In the genomic region with DNA sequence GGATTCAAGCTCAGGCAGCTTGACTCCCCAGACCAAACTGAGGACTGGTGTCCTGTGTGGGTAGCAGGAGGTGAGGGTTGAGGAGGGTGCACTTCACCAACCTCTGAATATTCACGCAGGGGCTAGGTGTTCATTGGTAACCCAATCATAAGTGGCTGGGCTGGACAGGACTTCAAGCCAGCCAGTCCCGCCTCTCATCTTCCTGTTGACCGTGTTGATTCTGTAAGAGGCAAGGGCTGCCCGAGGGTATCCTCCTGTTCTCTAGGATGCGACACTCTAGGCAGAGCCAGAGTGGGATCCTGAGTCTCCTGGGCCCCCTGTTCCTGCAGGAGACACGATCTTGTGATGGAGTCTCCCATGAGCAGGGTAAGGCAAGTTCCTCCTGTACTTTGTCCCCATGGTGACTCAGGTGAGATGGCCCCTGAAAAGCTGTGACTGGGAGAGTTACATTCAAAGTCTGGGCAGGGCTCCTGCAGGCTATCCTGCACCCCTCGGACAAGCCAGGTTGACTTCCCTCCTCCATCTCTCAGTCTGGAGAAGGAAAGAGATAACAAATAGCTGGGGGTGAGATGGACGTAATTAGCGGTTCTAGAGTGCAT, we compare ENCODE assay signal across 24 cellular contexts. TPM values are rescaled to one million over a fixed set of nuclear protein-coding genes. Genes with fewer than 3 reads are reported as not detected.
DNase-seq lines count a peak whose midpoint lies in the region; ATAC-seq and TF ChIP-seq lines count a peak whose summit lies in the region.
"Had no signal": no experiment of that assay in that cellular context is flagged by ENCODE, and none has a peak within 500 bp of the region (broad histone marks: within the 10 kb centered on the region; RNA-seq: fewer than 3 reads in every experiment).

No MANE protein-coding gene starts in this region.

- H2BK5ac ChIP-seq in IMR-90 (ENCODE audit: low read depth, low read length, poor library complexity, severe bottlenecking) (no peak overlapping the region), neuronal stem cell (ENCODE audit: low read length) (no peak overlapping the region)

- H2BK20ac ChIP-seq in IMR-90 (ENCODE audit: low read depth, low read length), result peak overlapping the region; percentile 23; the same call in 1 of the 2 replicates

- H4K20me1 ChIP-seq in IMR-90 (ENCODE audit: insufficient read depth, low read length), result no peaks in the 10 kb centered on the region

- H3K27ac ChIP-seq in IMR-90 (ENCODE audit: insufficient read depth, low read length) (no peak overlapping the region), neuronal stem cell (replicated peaks; ENCODE audit: low read length) (no peak overlapping the region)
- H3K27ac ChIP-seq: 22Rv1, adrenal gland, brain microvascular endothelial cell, epithelial cell of prostate, parathyroid adenoma, RWPE1 had no signal

- H3K4ac ChIP-seq in IMR-90 (ENCODE audit: low read depth, low read length), result no peak overlapping the region; the same call in 1 of the 2 replicates
- no peak overlapping the region for H3K4ac ChIP-seq in neuronal stem cell (ENCODE audit: low read length)

- POLR2A ChIA-PET in IMR-90 (lab: Charles Lee; ENCODE audit: unreplicated experiment), result no interaction called here

- 87% methylated on average over 3 of the region's 9 CpGs; no CpG with 5 or more reads in 1 of the 2 experiments for WGBS in IMR-90 (ENCODE audit: extremely low coverage in 2 of 2, insufficient read length in 1 of 2), 2 experiments
- no CpG with 5 or more reads among the region's 9 CpGs for WGBS in neuronal stem cell (ENCODE audit: extremely low coverage in 2 of 2, insufficient read length in 2 of 2, insufficient replicate concordance in 1 of 2), 2 donors

- no peak overlapping the region for H4K5ac ChIP-seq in IMR-90 (ENCODE audit: low read depth, low read length)

- H2AK9ac ChIP-seq in IMR-90 (replicated peaks; ENCODE audit: low read depth, low read length, poor library complexity), result peak overlapping the region; percentile 20

- H2AFZ ChIP-seq in IMR-90 (replicated peaks; ENCODE audit: low read length, poor library complexity) (peak overlapping the region; percentile 36), neuronal stem cell (ENCODE audit: low read length) (no peak overlapping the region)
- H2AFZ ChIP-seq: parathyroid adenoma had no signal

- CTCF ChIA-PET in IMR-90 (lab: Yijun Ruan, JAX), result interaction anchor here (1.5 kb wide), 1 partner anchor 337 kb away, joined by 3 read pairs; no protein-coding TSS in a partner anchor

- DNase-seq in T-helper 1 cell, result no peak
- no peak for DNase-seq in IMR-90
- peak; percentile 16 for DNase-seq in ecto neural progenitor cell (ENCODE audit: low spot score)
- no peak for DNase-seq in neuronal stem cell (ENCODE audit: low spot score)
- no peak for DNase-seq in NCI-H128 (lab: John Stamatoyannopoulos, UW; ENCODE audit: unreplicated experiment)
- no peak for DNase-seq in activated CD8-positive, alpha-beta memory T cell treated with anti-CD3 and anti-CD28 coated beads, Interleukin-2, amount 50 U/mL, for 48 hours
- DNase-seq: activated CD4-positive, alpha-beta T cell treated with anti-CD3 and anti-CD28 coated beads for 36 hours; adrenal gland; brain microvascular endothelial cell; glutamatergic neuron; KG1; kidney; MG63; NCI-H1417 treated with DMSO at 0.1 percent for 48 hours; NCI-H446; NCI-H774; right cardiac atrium; stimulated activated CD4-positive, alpha-beta T cell treated with anti-CD3 and anti-CD28 coated beads, Interleukin-2, amount 100 ng/mL, for 48 hours had no signal

- peak overlapping the region; percentile 21; the same call in 1 of the 2 replicates for H2BK120ac ChIP-seq in IMR-90 (ENCODE audit: low read depth, low read length)
- no peak overlapping the region for H2BK120ac ChIP-seq in neuronal stem cell (ENCODE audit: low read depth, low read length)

- in situ Hi-C loops in IMR-90 (cut with MboI; ENCODE audit: low sequenced_read_pairs), result loop anchor here (10.0 kb wide), 1 partner anchor 341 kb away; no protein-coding TSS in a partner anchor

- no peak overlapping the region; the same call in 2 of the 3 replicates for H2BK15ac ChIP-seq in IMR-90 (ENCODE audit: low read depth, low read length)
- H2BK15ac ChIP-seq in neuronal stem cell (ENCODE audit: low read length), result no peak overlapping the region

- no peak overlapping the region for H3K56ac ChIP-seq in IMR-90 (ENCODE audit: extremely low read depth, insufficient read depth, low read length)

- H3K4me2 ChIP-seq in IMR-90 (ENCODE audit: low read depth, low read length) (no peak overlapping the region), neuronal stem cell (ENCODE audit: insufficient read depth, low read length, poor library complexity, severe bottlenecking) (no peak overlapping the region)

- H3K18ac ChIP-seq in IMR-90 (ENCODE audit: low read depth, low read length) (no peak overlapping the region), neuronal stem cell (ENCODE audit: low read length) (no peak overlapping the region)

- TF ChIP-seq POLR2A in IMR-90 (IDR thresholded peaks at IDR 0.05; ENCODE audit: low read depth, low read length), result no peak

- peak overlapping the region; percentile 96 for H3K27ac Mint-ChIP-seq in T-helper 1 cell treated with Interleukin-12 subunit alpha and Interleukin-12 subunit beta and Interleukin-4 antibody, amounts not matched to agents 30 μg/mL and 1 μg/mL, for 36 hours

- H3K4me3 ChIP-seq in IMR-90 (ENCODE audit: insufficient read depth, low read depth, low read length) (no peak overlapping the region), neuronal stem cell (ENCODE audit: low read length in 2 of 2) (no peak overlapping the region)
- H3K4me3 ChIP-seq: adrenal gland, MG63 had no signal

- H3K27me3 Mint-ChIP-seq in T-helper 1 cell treated with Interleukin-12 subunit alpha and Interleukin-12 subunit beta and Interleukin-4 antibody, amounts not matched to agents 30 μg/mL and 1 μg/mL, for 36 hours (ENCODE audit: low read depth), result peaks cover 3% of the 10 kb centered on the region
- H3K27me3 Mint-ChIP-seq: activated CD4-positive, alpha-beta T cell treated with anti-CD3 and anti-CD28 coated beads for 36 hours had no signal

- H3K9me1 ChIP-seq in IMR-90 (ENCODE audit: insufficient read depth, low read length), result no peaks in the 10 kb centered on the region

- H3K23ac ChIP-seq in IMR-90 (ENCODE audit: low read depth, low read length) (no peak overlapping the region), neuronal stem cell (ENCODE audit: low read depth, low read length, poor library complexity) (no peak overlapping the region)

- H4K8ac ChIP-seq in IMR-90 (ENCODE audit: low read depth in 2 of 2, low read length in 2 of 2) (no peak overlapping the region; a peak in 1 of 4 replicates), neuronal stem cell (ENCODE audit: low read depth, low read length) (no peak overlapping the region)

- intact Hi-C loops in IMR-90 (cut with micrococcal nuclease), result loop anchor here (2.0 to 10.0 kb wide), 2 partner anchors 121 to 579 kb away; a partner anchor contains a TSS

- H2AK5ac ChIP-seq in IMR-90 (ENCODE audit: low read depth, low read length), result peak overlapping the region; percentile 12; the same call in 1 of the 2 replicates
- peak overlapping the region; percentile 27 for H2AK5ac ChIP-seq in neuronal stem cell (ENCODE audit: low read depth, low read length)

- H3K4me1 Mint-ChIP-seq in T-helper 1 cell treated with Interleukin-12 subunit alpha and Interleukin-12 subunit beta and Interleukin-4 antibody, amounts not matched to agents 30 μg/mL and 1 μg/mL, for 36 hours (ENCODE audit: low read depth), result peaks cover 22% of the 10 kb centered on the region

- H2BK12ac ChIP-seq in neuronal stem cell (ENCODE audit: low read length), result no peak overlapping the region

- no peak for TF ChIP-seq RAD21 in IMR-90 (IDR thresholded peaks at IDR 0.05; ENCODE audit: low read length)

- dilution Hi-C loops in IMR-90 (cut with HindIII; ENCODE audit: low sequenced_read_pairs, unreplicated experiment), result no loop called here

- no peak overlapping the region for H3K4me3 Mint-ChIP-seq in T-helper 1 cell treated with Interleukin-12 subunit alpha and Interleukin-12 subunit beta and Interleukin-4 antibody, amounts not matched to agents 30 μg/mL and 1 μg/mL, for 36 hours

- peaks cover 31% of the 10 kb centered on the region for H3K9me3 Mint-ChIP-seq in T-helper 1 cell treated with Interleukin-12 subunit alpha and Interleukin-12 subunit beta and Interleukin-4 antibody, amounts not matched to agents 30 μg/mL and 1 μg/mL, for 36 hours

- H3K4me1 ChIP-seq in IMR-90 (ENCODE audit: control insufficient read depth, insufficient read depth, low read length) (peaks cover 2% of the 10 kb centered on the region; the same call in 1 of the 2 replicates), neuronal stem cell (ENCODE audit: control insufficient read depth in 2 of 2, insufficient read depth in 1 of 2, low read depth in 1 of 2, low read length in 2 of 2) (no peaks in the 10 kb centered on the region)
- H3K4me1 ChIP-seq: parathyroid adenoma had no signal

- H3K14ac ChIP-seq in IMR-90 (replicated peaks; ENCODE audit: low read depth, low read length) (no peak overlapping the region), neuronal stem cell (ENCODE audit: low read length) (no peak overlapping the region)

- BruUV-seq in IMR-90 (replicated peaks; lab: Mats Ljungman, UMichigan), result no TSS peak

- H4K91ac ChIP-seq in IMR-90 (ENCODE audit: insufficient read depth, low read depth, low read length) (no peak overlapping the region), neuronal stem cell (ENCODE audit: low read depth, low read length, poor library complexity) (peak overlapping the region; percentile 67)

- no peaks in the 10 kb centered on the region for H3K27me3 ChIP-seq in IMR-90 (ENCODE audit: control insufficient read depth, insufficient read depth, low read length)
- H3K27me3 ChIP-seq in neuronal stem cell (ENCODE audit: control insufficient read depth in 3 of 3, insufficient read depth in 3 of 3, low read depth in 1 of 3, low read length in 3 of 3), result no peaks in the 10 kb centered on the region
- H3K27me3 ChIP-seq: adrenal gland, brain microvascular endothelial cell, MG63 had no signal

- H3K36me3 Mint-ChIP-seq in T-helper 1 cell treated with Interleukin-12 subunit alpha and Interleukin-12 subunit beta and Interleukin-4 antibody, amounts not matched to agents 30 μg/mL and 1 μg/mL, for 36 hours (ENCODE audit: low read depth), result peaks cover 21% of the 10 kb centered on the region

- TF ChIP-seq CTCF in IMR-90 (conservative IDR thresholded peaks at IDR 0.05; ENCODE audit: low read depth, low read length), result no peak

- H3K79me1 ChIP-seq in IMR-90 (ENCODE audit: low read depth in 1 of 2, low read length in 2 of 2) (no peaks in the 10 kb centered on the region), neuronal stem cell (ENCODE audit: low read depth, low read length) (no peaks in the 10 kb centered on the region)

- no peak overlapping the region for H3K9ac ChIP-seq in IMR-90 (ENCODE audit: low read depth, low read length)
- H3K9ac ChIP-seq in neuronal stem cell (ENCODE audit: low read depth, low read length, poor library complexity), result no peak overlapping the region
- H3K9ac ChIP-seq: parathyroid adenoma had no signal

- no peak for ATAC-seq in IMR-90 (ENCODE audit: low read depth)
- no peak for ATAC-seq in HG03095 (IDR thresholded peaks at IDR 0.05; ENCODE audit: unreplicated experiment)
- ATAC-seq: right cardiac atrium had no signal

- no peaks in the 10 kb centered on the region for H3K36me3 ChIP-seq in IMR-90 (ENCODE audit: control insufficient read depth, insufficient read depth, low read length)
- no peaks in the 10 kb centered on the region for H3K36me3 ChIP-seq in neuronal stem cell (replicated peaks in 1 of 2; ENCODE audit: control insufficient read depth in 2 of 2, insufficient read depth in 2 of 2, low read length in 2 of 2)
- H3K36me3 ChIP-seq: adrenal gland, brain microvascular endothelial cell, MG63 had no signal

- H3K9me3 ChIP-seq in IMR-90 (ENCODE audit: control insufficient read depth, insufficient read depth, low read length), result no peaks in the 10 kb centered on the region
- peaks cover 0 to 2% of the 10 kb centered on the region in 2 donors for H3K9me3 ChIP-seq in neuronal stem cell (replicated peaks in 1 of 2; ENCODE audit: control insufficient read depth in 2 of 2, insufficient read depth in 1 of 2, low read depth in 1 of 2, low read length in 2 of 2)
- H3K9me3 ChIP-seq: MG63 had no signal

RNA-seq across cellular contexts. Expression of a gene that starts 58.1 kb away (rescaled TPM):
- 6.4 and 7.5 TPM in 2 replicates for total RNA-seq in IMR-90 (2012; rRNA removed)
- 16.2 and 19.4 TPM in 2 replicates for polyA plus RNA-seq in IMR-90 (2012; rRNA removed)
- 10.7 and 24.9 TPM in 2 replicates for polyA plus RNA-seq in IMR-90 (2012; cell fraction: cytosol; rRNA removed)
- polyA plus RNA-seq in IMR-90 (2012; cell fraction: nucleus; rRNA removed; ENCODE audit: low replicate concordance), result 8.4 and 15.5 TPM in 2 replicates
- 21.8 TPM for polyA plus RNA-seq in neuronal stem cell (2013, experiment 1 of 2)
- polyA plus RNA-seq in neuronal stem cell (2013, experiment 2 of 2), result 21.6 TPM
